ENCODE assay signal across 1 cellular context in genomic region chr6:107459283-107460073, GRCh38.
TF ChIP-seq lines count a peak whose summit lies in the region.

TSS of gene PDSS2 (minus strand) at chr6:107459564. CDS start at chr6:107459285, 279 bp downstream.

TF ChIP-seq in K562, 482 proteins besides CTCF, POLR2A, EP300 and RAD21 (continued from another document and continues in another):
- TF ChIP-seq ZBTB40 (IDR thresholded peaks at IDR 0.05): no peak
- no peak for TF ChIP-seq ZBTB40 (CRISPR knock-in tag; IDR thresholded peaks at IDR 0.05)
- TF ChIP-seq CTBP1 (IDR thresholded peaks at IDR 0.05; ENCODE audit: borderline replicate concordance): peak; percentile 60; the same call in 1 of the 2 replicates
- TF ChIP-seq NONO (IDR thresholded peaks at IDR 0.05; ENCODE audit: low read depth in 2 of 2, low read length in 1 of 2): 0 out of 4 replicates have a peak, but pooled peaks of 1 of the 2 experiments have one; percentile 24
- TF ChIP-seq SRSF3 (IDR thresholded peaks at IDR 0.05; ENCODE audit: insufficient read depth, low read length): no peak
- TF ChIP-seq THRA (IDR thresholded peaks at IDR 0.05): no peak
- TF ChIP-seq ZSCAN32 (CRISPR knock-in tag; IDR thresholded peaks at IDR 0.05): no peak
- TF ChIP-seq MLLT1 (IDR thresholded peaks at IDR 0.05): peak in 1 of 2 experiments; percentile 19; a peak in 2 of 4 replicates
- no peak for TF ChIP-seq ZC3H11A (IDR thresholded peaks at IDR 0.05; ENCODE audit: low read depth, low read length)
- no peak for TF ChIP-seq PTTG1 (tag; IDR thresholded peaks at IDR 0.05; ENCODE audit: low read depth)
- TF ChIP-seq ILK (tag; IDR thresholded peaks at IDR 0.05; ENCODE audit: borderline replicate concordance, low read depth): no peak
- TF ChIP-seq HDAC1 (IDR thresholded peaks at IDR 0.05): peak in 1 of 2 experiments; percentile 43; a peak in 2 of 4 replicates
- no peak for TF ChIP-seq ZNF75A (CRISPR knock-in tag; IDR thresholded peaks at IDR 0.05)
- no peak for TF ChIP-seq THAP7 (CRISPR knock-in tag; IDR thresholded peaks at IDR 0.05)
- TF ChIP-seq SMARCB1 (IDR thresholded peaks at IDR 0.05; ENCODE audit: insufficient read length, low read depth): peak; percentile 64
- TF ChIP-seq SMAD1 (IDR thresholded peaks at IDR 0.05; ENCODE audit: low read depth, low read length, partially characterized antibody): peak; percentile 27
- TF ChIP-seq ZNF511 (CRISPR knock-in tag; IDR thresholded peaks at IDR 0.05): peak; percentile 68; the same call in 1 of the 2 replicates
- TF ChIP-seq AFF1 (IDR thresholded peaks at IDR 0.05; ENCODE audit: low read depth in 1 of 2, partially characterized antibody in 2 of 2): no peak
- peak; percentile 39; the same call in 1 of the 2 replicates for TF ChIP-seq ELF1 (tag; IDR thresholded peaks at IDR 0.05)
- no peak for TF ChIP-seq MXI1 (IDR thresholded peaks at IDR 0.05; ENCODE audit: low read depth, low read length)
- TF ChIP-seq TGIF2 (CRISPR knock-in tag; IDR thresholded peaks at IDR 0.05): no peak
- no peak for TF ChIP-seq STAT5B (CRISPR knock-in tag; IDR thresholded peaks at IDR 0.05)
- no peak for TF ChIP-seq PHB (CRISPR knock-in tag; IDR thresholded peaks at IDR 0.05)
- peak; percentile 93 for TF ChIP-seq POLR2H (tag; IDR thresholded peaks at IDR 0.05; ENCODE audit: low read depth)
- no peak for TF ChIP-seq ZBTB5 (IDR thresholded peaks at IDR 0.05)
- no peak for TF ChIP-seq ZNF79 (CRISPR knock-in tag; IDR thresholded peaks at IDR 0.05; ENCODE audit: low read depth)
- TF ChIP-seq CBFA2T3 (IDR thresholded peaks at IDR 0.05): no peak
- no peak for TF ChIP-seq DNMT1 (IDR thresholded peaks at IDR 0.05)
- TF ChIP-seq CEBPG (CRISPR knock-in tag; IDR thresholded peaks at IDR 0.05): no peak
- TF ChIP-seq CEBPG (tag; conservative IDR thresholded peaks at IDR 0.05 in 1 of 2, IDR thresholded peaks at IDR 0.05 in 1 of 2): no peak
- no peak for TF ChIP-seq RBM15 (IDR thresholded peaks at IDR 0.05; ENCODE audit: insufficient read depth, low read length)
- 0 out of 2 replicates have a peak, but pooled peaks have one; percentile 53 for TF ChIP-seq KAT7 (CRISPR knock-in tag; IDR thresholded peaks at IDR 0.05; ENCODE audit: borderline replicate concordance)
- no peak for TF ChIP-seq DMBX1 (CRISPR knock-in tag; IDR thresholded peaks at IDR 0.05; ENCODE audit: borderline replicate concordance)
- TF ChIP-seq ZKSCAN3 (CRISPR knock-in tag; IDR thresholded peaks at IDR 0.05): no peak
- TF ChIP-seq, protein P1, sequence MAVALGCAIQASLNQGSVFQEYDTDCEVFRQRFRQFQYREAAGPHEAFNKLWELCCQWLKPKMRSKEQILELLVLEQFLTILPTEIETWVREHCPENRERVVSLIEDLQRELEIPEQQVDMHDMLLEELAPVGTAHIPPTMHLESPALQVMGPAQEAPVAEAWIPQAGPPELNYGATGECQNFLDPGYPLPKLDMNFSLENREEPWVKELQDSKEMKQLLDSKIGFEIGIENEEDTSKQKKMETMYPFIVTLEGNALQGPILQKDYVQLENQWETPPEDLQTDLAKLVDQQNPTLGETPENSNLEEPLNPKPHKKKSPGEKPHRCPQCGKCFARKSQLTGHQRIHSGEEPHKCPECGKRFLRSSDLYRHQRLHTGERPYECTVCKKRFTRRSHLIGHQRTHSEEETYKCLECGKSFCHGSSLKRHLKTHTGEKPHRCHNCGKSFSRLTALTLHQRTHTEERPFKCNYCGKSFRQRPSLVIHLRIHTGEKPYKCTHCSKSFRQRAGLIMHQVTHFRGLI (CRISPR knock-in tag; IDR thresholded peaks at IDR 0.05): no peak
- TF ChIP-seq ZBTB2 (IDR thresholded peaks at IDR 0.05): peak; percentile 50; the same call in 1 of the 2 replicates
- TF ChIP-seq HDAC8 (tag; IDR thresholded peaks at IDR 0.05): no peak
